ENCODE assay signal across 1 cellular context in the genomic region with DNA sequence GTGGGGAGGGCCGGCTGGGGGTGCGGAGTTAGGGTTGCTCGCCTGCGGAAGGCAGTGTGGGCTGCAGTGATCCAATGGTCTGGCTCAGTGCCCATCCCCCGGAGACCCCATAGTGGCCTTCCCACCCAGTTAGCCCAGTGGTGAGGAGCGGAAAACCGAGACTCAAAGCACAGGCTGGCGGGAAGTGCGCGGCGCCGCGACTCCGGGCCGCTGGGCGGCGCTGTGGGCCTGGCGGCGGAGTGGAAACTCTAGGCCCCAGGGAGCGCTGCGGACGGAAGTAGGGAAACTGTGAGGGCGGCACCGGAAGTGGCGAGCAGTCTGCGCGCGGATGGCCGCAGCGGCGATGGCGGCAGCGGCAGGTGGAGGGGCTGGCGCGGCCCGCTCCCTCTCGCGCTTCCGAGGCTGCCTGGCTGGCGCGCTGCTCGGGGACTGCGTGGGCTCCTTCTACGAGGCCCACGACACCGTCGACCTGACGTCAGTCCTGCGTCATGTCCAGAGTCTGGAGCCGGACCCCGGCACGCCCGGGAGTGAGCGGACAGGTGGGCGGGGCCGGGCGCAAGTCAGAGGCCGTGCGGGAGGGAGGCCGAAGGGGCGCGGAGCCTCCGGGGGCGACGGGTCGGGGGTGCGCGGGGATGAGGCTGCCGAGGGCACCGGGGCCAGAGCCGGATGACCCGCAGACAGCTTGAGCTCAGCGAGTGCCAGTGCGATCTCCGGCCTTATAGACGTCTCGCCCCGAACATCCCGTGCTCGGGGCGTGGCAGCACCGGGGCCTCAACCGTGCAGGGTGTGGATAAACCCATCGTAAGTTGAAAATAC.
TF ChIP-seq lines count a peak whose summit lies in the region.

ADPRS (plus strand) TSS at position 316 of the 816 bp plus-strand sequence; CDS start at position 329, 13 bp downstream.

TF ChIP-seq in GM12878, 131 proteins besides CTCF, POLR2A, EP300 and RAD21 (continued from another document and continues in another):
- TF ChIP-seq RELB (IDR thresholded peaks at IDR 0.05; ENCODE audit: low read depth) (peak; percentile 79), CHD2 (IDR thresholded peaks at IDR 0.05; ENCODE audit: borderline replicate concordance, low read depth, low read length) (0 out of 2 replicates have a peak, but pooled peaks have one; percentile 60), DPF2 (IDR thresholded peaks at IDR 0.05) (peak; percentile 74), TBL1XR1 (IDR thresholded peaks at IDR 0.05; ENCODE audit: low read depth, low read length) (peak; percentile 59; the same call in 1 of the 2 replicates), KAT2A (conservative IDR thresholded peaks at IDR 0.05; ENCODE audit: control insufficient read depth, low read depth, low read length) (no peak), KDM1A (IDR thresholded peaks at IDR 0.05; ENCODE audit: borderline replicate concordance) (no peak), RCOR1 (conservative IDR thresholded peaks at IDR 0.05; ENCODE audit: low read depth, low read length) (0 out of 2 replicates have a peak, but pooled peaks have one; percentile 16), YY1 (IDR thresholded peaks at IDR 0.05; ENCODE audit: low read depth, low read length) (peak; percentile 98), HSF1 (IDR thresholded peaks at IDR 0.05; ENCODE audit: low read depth, low read length) (no peak), CEBPB (IDR thresholded peaks at IDR 0.05; ENCODE audit: borderline replicate concordance in 1 of 2, low read depth in 2 of 2, low read length in 2 of 2) (no peak), HCFC1 (IDR thresholded peaks at IDR 0.05; ENCODE audit: low read length) (peak; percentile 84), HDAC2 (IDR thresholded peaks at IDR 0.05) (0 out of 2 replicates have a peak, but pooled peaks have one; percentile 86), MYC (IDR thresholded peaks at IDR 0.05; ENCODE audit: insufficient read depth, insufficient read length, insufficient replicate concordance, low read length, severe bottlenecking) (peak; percentile 73), KLF5 (IDR thresholded peaks at IDR 0.05; ENCODE audit: partially characterized antibody) (peak; percentile 73), IRF4 (IDR thresholded peaks at IDR 0.05; ENCODE audit: low read depth, low read length) (peak; percentile 52; the same call in 1 of the 2 replicates), CREM (IDR thresholded peaks at IDR 0.05; ENCODE audit: low read depth) (peak; percentile 95), EGR1 (IDR thresholded peaks at IDR 0.05; ENCODE audit: borderline replicate concordance in 1 of 2, low read depth in 2 of 2, low read length in 2 of 2) (peak in 1 of 2 experiments; percentile 96; a peak in 2 of 3 replicates), PML (IDR thresholded peaks at IDR 0.05; ENCODE audit: low read length) (peak; percentile 91), ETV6 (conservative IDR thresholded peaks at IDR 0.05 in 1 of 2, IDR thresholded peaks at IDR 0.05 in 1 of 2; ENCODE audit: borderline replicate concordance in 1 of 2, low read depth in 1 of 2) (peak in 1 of 2 experiments; percentile 87; a peak in 2 of 4 replicates), ASH2L (IDR thresholded peaks at IDR 0.05; ENCODE audit: borderline replicate concordance, low read depth) (peak; percentile 97; the same call in 1 of the 2 replicates), MAX (IDR thresholded peaks at IDR 0.05; ENCODE audit: low read depth, low read length) (peak; percentile 63), ZNF687 (IDR thresholded peaks at IDR 0.05) (peak; percentile 80), ESRRA (IDR thresholded peaks at IDR 0.05; ENCODE audit: low read length) (peak; percentile 50), CBX5 (IDR thresholded peaks at IDR 0.05; ENCODE audit: low read depth) (no peak)
- TF ChIP-seq, protein P1, sequence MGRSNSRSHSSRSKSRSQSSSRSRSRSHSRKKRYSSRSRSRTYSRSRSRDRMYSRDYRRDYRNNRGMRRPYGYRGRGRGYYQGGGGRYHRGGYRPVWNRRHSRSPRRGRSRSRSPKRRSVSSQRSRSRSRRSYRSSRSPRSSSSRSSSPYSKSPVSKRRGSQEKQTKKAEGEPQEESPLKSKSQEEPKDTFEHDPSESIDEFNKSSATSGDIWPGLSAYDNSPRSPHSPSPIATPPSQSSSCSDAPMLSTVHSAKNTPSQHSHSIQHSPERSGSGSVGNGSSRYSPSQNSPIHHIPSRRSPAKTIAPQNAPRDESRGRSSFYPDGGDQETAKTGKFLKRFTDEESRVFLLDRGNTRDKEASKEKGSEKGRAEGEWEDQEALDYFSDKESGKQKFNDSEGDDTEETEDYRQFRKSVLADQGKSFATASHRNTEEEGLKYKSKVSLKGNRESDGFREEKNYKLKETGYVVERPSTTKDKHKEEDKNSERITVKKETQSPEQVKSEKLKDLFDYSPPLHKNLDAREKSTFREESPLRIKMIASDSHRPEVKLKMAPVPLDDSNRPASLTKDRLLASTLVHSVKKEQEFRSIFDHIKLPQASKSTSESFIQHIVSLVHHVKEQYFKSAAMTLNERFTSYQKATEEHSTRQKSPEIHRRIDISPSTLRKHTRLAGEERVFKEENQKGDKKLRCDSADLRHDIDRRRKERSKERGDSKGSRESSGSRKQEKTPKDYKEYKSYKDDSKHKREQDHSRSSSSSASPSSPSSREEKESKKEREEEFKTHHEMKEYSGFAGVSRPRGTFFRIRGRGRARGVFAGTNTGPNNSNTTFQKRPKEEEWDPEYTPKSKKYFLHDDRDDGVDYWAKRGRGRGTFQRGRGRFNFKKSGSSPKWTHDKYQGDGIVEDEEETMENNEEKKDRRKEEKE (IDR thresholded peaks at IDR 0.05) = no peak
- TF ChIP-seq, protein P2, sequence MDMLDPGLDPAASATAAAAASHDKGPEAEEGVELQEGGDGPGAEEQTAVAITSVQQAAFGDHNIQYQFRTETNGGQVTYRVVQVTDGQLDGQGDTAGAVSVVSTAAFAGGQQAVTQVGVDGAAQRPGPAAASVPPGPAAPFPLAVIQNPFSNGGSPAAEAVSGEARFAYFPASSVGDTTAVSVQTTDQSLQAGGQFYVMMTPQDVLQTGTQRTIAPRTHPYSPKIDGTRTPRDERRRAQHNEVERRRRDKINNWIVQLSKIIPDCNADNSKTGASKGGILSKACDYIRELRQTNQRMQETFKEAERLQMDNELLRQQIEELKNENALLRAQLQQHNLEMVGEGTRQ (IDR thresholded peaks at IDR 0.05; ENCODE audit: borderline replicate concordance, low read depth, low read length) = no peak
- TF ChIP-seq, protein P3, sequence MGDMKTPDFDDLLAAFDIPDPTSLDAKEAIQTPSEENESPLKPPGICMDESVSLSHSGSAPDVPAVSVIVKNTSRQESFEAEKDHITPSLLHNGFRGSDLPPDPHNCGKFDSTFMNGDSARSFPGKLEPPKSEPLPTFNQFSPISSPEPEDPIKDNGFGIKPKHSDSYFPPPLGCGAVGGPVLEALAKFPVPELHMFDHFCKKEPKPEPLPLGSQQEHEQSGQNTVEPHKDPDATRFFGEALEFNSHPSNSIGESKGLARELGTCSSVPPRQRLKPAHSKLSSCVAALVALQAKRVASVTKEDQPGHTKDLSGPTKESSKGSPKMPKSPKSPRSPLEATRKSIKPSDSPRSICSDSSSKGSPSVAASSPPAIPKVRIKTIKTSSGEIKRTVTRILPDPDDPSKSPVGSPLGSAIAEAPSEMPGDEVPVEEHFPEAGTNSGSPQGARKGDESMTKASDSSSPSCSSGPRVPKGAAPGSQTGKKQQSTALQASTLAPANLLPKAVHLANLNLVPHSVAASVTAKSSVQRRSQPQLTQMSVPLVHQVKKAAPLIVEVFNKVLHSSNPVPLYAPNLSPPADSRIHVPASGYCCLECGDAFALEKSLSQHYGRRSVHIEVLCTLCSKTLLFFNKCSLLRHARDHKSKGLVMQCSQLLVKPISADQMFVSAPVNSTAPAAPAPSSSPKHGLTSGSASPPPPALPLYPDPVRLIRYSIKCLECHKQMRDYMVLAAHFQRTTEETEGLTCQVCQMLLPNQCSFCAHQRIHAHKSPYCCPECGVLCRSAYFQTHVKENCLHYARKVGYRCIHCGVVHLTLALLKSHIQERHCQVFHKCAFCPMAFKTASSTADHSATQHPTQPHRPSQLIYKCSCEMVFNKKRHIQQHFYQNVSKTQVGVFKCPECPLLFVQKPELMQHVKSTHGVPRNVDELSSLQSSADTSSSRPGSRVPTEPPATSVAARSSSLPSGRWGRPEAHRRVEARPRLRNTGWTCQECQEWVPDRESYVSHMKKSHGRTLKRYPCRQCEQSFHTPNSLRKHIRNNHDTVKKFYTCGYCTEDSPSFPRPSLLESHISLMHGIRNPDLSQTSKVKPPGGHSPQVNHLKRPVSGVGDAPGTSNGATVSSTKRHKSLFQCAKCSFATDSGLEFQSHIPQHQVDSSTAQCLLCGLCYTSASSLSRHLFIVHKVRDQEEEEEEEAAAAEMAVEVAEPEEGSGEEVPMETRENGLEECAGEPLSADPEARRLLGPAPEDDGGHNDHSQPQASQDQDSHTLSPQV (IDR thresholded peaks at IDR 0.05) = peak; percentile 88; the same call in 1 of the 2 replicates
- TF ChIP-seq, protein P4, sequence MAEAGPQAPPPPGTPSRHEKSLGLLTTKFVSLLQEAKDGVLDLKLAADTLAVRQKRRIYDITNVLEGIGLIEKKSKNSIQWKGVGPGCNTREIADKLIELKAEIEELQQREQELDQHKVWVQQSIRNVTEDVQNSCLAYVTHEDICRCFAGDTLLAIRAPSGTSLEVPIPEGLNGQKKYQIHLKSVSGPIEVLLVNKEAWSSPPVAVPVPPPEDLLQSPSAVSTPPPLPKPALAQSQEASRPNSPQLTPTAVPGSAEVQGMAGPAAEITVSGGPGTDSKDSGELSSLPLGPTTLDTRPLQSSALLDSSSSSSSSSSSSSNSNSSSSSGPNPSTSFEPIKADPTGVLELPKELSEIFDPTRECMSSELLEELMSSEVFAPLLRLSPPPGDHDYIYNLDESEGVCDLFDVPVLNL (IDR thresholded peaks at IDR 0.05; ENCODE audit: low read depth, low read length) = no peak; the same call in 1 of the 2 replicates
- TF ChIP-seq, protein P5, sequence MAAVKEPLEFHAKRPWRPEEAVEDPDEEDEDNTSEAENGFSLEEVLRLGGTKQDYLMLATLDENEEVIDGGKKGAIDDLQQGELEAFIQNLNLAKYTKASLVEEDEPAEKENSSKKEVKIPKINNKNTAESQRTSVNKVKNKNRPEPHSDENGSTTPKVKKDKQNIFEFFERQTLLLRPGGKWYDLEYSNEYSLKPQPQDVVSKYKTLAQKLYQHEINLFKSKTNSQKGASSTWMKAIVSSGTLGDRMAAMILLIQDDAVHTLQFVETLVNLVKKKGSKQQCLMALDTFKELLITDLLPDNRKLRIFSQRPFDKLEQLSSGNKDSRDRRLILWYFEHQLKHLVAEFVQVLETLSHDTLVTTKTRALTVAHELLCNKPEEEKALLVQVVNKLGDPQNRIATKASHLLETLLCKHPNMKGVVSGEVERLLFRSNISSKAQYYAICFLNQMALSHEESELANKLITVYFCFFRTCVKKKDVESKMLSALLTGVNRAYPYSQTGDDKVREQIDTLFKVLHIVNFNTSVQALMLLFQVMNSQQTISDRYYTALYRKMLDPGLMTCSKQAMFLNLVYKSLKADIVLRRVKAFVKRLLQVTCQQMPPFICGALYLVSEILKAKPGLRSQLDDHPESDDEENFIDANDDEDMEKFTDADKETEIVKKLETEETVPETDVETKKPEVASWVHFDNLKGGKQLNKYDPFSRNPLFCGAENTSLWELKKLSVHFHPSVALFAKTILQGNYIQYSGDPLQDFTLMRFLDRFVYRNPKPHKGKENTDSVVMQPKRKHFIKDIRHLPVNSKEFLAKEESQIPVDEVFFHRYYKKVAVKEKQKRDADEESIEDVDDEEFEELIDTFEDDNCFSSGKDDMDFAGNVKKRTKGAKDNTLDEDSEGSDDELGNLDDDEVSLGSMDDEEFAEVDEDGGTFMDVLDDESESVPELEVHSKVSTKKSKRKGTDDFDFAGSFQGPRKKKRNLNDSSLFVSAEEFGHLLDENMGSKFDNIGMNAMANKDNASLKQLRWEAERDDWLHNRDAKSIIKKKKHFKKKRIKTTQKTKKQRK (IDR thresholded peaks at IDR 0.05; ENCODE audit: low read depth, low read length) = no peak
